Comparison of ENCODE assay signal across 8 cellular contexts in the genomic region with DNA sequence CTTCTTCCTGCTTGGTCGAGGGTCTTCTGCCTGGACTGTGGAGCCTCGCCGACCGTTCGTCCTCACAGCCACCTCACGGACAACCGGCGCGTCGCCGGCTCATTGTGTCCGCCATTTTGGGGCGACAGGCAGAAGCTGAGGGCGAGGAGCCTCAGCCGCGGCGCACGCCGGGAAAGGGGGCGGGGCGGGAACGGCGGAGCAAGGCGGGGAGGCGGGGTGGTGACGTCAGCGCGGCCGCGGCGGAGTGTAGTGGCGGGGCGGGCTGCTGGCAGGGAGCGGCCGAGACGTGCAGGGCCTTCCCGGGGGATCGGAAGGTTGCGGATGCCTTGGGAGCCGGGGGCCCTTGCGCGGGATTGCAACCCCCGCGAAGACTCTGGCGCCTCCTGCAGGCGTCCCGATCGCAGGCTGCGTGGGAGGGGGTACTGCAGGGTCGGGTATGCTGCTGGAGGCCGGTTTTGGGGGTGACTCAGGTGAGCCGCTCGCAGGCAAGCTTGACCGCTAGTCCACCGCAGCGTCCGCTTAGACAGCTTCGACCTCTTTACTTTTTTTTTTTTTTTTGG. TPM values are rescaled to one million over a fixed set of nuclear protein-coding genes. Genes with fewer than 3 reads are reported as not detected.
DNase-seq lines count a peak whose midpoint lies in the region; ATAC-seq, FAIRE-seq and TF ChIP-seq lines count a peak whose summit lies in the region.

A gene with protein sequence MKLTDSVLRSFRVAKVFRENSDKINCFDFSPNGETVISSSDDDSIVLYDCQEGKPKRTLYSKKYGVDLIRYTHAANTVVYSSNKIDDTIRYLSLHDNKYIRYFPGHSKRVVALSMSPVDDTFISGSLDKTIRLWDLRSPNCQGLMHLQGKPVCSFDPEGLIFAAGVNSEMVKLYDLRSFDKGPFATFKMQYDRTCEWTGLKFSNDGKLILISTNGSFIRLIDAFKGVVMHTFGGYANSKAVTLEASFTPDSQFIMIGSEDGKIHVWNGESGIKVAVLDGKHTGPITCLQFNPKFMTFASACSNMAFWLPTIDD (minus strand): TSS at position 140 of the 560 bp plus-strand sequence. CDS start 288 bp downstream, outside the sequence.

- H3K36me3 Mint-ChIP-seq in astrocyte (ENCODE audit: low read depth, unreplicated experiment), result peaks cover 6% of the 10 kb centered on the region

- H2AFZ ChIP-seq in astrocyte (ENCODE audit: low read depth, low read length), result peak within 1 kb of the TSS; percentile 89

- H3K27ac ChIP-seq in astrocyte (ENCODE audit: low read depth, low read length), result peak within 1 kb of the TSS; percentile 95

- H3K4me3 ChIP-seq in astrocyte (ENCODE audit: insufficient read depth, low read depth, low read length) (peak within 1 kb of the TSS; percentile 99), retinal pigment epithelial cell (ENCODE audit: low read length) (peak within 1 kb of the TSS; percentile 90)

- H3K4me2 ChIP-seq in astrocyte (ENCODE audit: low read length), result peak within 1 kb of the TSS; percentile 99

- H3K4me3 Mint-ChIP-seq in astrocyte (ENCODE audit: unreplicated experiment), result peak within 1 kb of the TSS; percentile 99

- no peak for FAIRE-seq in astrocyte (lab: Jason Lieb, UNC)

- H3K9ac ChIP-seq in astrocyte (ENCODE audit: low read length), result peak within 1 kb of the TSS; percentile 99

- ATAC-seq in GM18505 (IDR thresholded peaks at IDR 0.05; ENCODE audit: unreplicated experiment) (peak; percentile 83), HG02970 (IDR thresholded peaks at IDR 0.05; ENCODE audit: low FRiP score, unreplicated experiment) (peak; percentile 82)

- peaks cover 28% of the 10 kb centered on the region for H3K4me1 Mint-ChIP-seq in astrocyte (ENCODE audit: low read depth, unreplicated experiment)

- no peaks in the 10 kb centered on the region for H3K27me3 ChIP-seq in astrocyte (ENCODE audit: insufficient read depth, low read length)

- H4K20me1 ChIP-seq in astrocyte (ENCODE audit: insufficient read depth, low read length), result peaks cover 46% of the 10 kb centered on the region

- H3K27me3 Mint-ChIP-seq in astrocyte (ENCODE audit: low read depth, unreplicated experiment), result no peaks in the 10 kb centered on the region

- peak; percentile 97 for TF ChIP-seq POLR2A in GM18505 (IDR thresholded peaks at IDR 0.05; ENCODE audit: borderline replicate concordance, extremely low read depth, insufficient read depth, insufficient read length)

- peaks cover under 1% of the 10 kb centered on the region for H3K36me3 ChIP-seq in astrocyte (ENCODE audit: insufficient read depth, low read length)

- peaks cover 25% of the 10 kb centered on the region for H3K4me1 ChIP-seq in astrocyte (ENCODE audit: insufficient read depth, low read length)

- peak within 1 kb of the TSS; percentile 97 for H3K27ac Mint-ChIP-seq in astrocyte (ENCODE audit: unreplicated experiment)

- H3K9me3 Mint-ChIP-seq in astrocyte (ENCODE audit: unreplicated experiment), result no peaks in the 10 kb centered on the region

- peak; percentile 29 for TF ChIP-seq CTCF in astrocyte (IDR thresholded peaks at IDR 0.05; ENCODE audit: insufficient read depth, low read depth, low read length)
- TF ChIP-seq CTCF in retinal pigment epithelial cell (conservative IDR thresholded peaks at IDR 0.05; ENCODE audit: low read depth, low read length), result peak; percentile 57

- DNase-seq in NCI-H187 treated with DMSO at 0.1 percent for 48 hours (lab: John Stamatoyannopoulos, UW) (peak; percentile 45), T-helper 22 cell (ENCODE audit: low read depth) (peak; percentile 96), astrocyte (ENCODE audit: low read depth) (peak; percentile 77), hepatic stellate cell (ENCODE audit: low spot score) (peak; percentile 94), retinal pigment epithelial cell (ENCODE audit: low read depth) (peak; percentile 66), cortex of kidney (lab: John Stamatoyannopoulos, UW) (no peak)

- peaks cover 46% of the 10 kb centered on the region for H3K79me2 ChIP-seq in astrocyte (ENCODE audit: insufficient read depth, low read length)

- H3K9me3 ChIP-seq in astrocyte (ENCODE audit: insufficient read depth, low read depth, low read length), result no peaks in the 10 kb centered on the region

RNA-seq across cellular contexts. Expression of the gene that starts here (rescaled TPM):
- total RNA-seq in astrocyte, result 57.4 and 59.7 TPM in 2 replicates
